ENCODE assay signal across 10 cellular contexts in the genomic region with DNA sequence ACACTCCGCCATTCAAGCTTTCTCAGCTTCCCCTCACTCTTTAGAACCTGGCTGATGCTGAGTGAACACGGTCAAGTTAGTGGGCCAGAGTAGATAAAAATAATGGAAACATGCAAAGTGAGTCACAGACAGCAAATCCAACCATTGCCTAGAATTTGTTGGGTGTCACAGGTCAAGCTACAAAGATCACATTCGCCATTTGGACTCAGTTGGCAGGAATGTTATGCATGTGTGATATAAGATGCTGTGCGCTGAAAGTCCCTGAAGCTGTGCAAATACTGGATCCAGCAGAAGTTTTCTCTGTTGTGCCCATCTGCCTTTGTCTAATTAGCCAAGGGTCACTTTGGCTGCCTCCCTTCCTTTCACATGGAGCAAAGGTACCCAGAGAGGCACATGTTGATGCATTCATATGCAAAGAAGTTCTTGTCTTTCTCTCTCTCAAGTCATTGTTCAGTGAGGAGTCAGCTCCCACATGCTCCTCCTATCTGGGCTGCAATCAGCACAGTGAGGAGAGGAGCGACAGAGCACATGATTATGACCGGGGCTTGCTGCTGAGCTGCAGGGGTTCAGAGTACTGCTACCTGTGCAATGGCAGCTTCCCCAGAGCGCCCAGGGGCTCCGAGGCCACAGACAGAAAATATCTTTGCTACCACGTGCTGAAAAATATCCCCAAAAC. TPM values are rescaled to one million over a fixed set of nuclear protein-coding genes. Genes with fewer than 3 reads are reported as not detected.
DNase-seq lines count a peak whose midpoint lies in the region; ATAC-seq, FAIRE-seq and TF ChIP-seq lines count a peak whose summit lies in the region.
"Had no signal": no experiment of that assay in that cellular context is flagged by ENCODE, and none has a peak within 500 bp of the region (broad histone marks: within the 10 kb centered on the region; RNA-seq: fewer than 3 reads in every experiment).

No MANE protein-coding gene starts in this region.

- H3K36me3 ChIP-seq in OCI-LY1 (ENCODE audit: insufficient read depth, low read length), result no peaks in the 10 kb centered on the region

- TF ChIP-seq CTCF in OCI-LY1 (IDR thresholded peaks at IDR 0.05; ENCODE audit: low read length) (no peak), glutamatergic neuron (IDR thresholded peaks at IDR 0.05; ENCODE audit: partially characterized antibody, unreplicated experiment) (no peak), GM13977 (IDR thresholded peaks at IDR 0.05; ENCODE audit: extremely low read depth, insufficient read depth, missing control alignments) (no peak)

- H3K4me1 Mint-ChIP-seq in glutamatergic neuron (ENCODE audit: low read depth, unreplicated experiment), result peaks cover 9% of the 10 kb centered on the region

- peak overlapping the region; percentile 77 for H3K9ac ChIP-seq in OCI-LY1 (ENCODE audit: low read length)

- no peak for FAIRE-seq in RCC 7860 (lab: Jason Lieb, UNC)
- FAIRE-seq: bronchial epithelial cell had no signal

- H3K27ac Mint-ChIP-seq in glutamatergic neuron (ENCODE audit: unreplicated experiment), result no peak overlapping the region

- peaks cover 25% of the 10 kb centered on the region for H3K79me2 ChIP-seq in OCI-LY1 (ENCODE audit: insufficient read depth, low read length)

- no peaks in the 10 kb centered on the region for H3F3A ChIP-seq in OCI-LY1 (ENCODE audit: insufficient read depth, low read length)

- H3K9me2 ChIP-seq in OCI-LY1 (ENCODE audit: low read depth, low read length), result no peaks in the 10 kb centered on the region

- no peaks in the 10 kb centered on the region for H3K9me3 Mint-ChIP-seq in glutamatergic neuron (ENCODE audit: unreplicated experiment)

- peak overlapping the region; percentile 78 for H3K4me2 ChIP-seq in OCI-LY1 (ENCODE audit: low read length)

- no peaks in the 10 kb centered on the region for H3K9me3 ChIP-seq in OCI-LY1 (ENCODE audit: low read length)

- DNase-seq in ELF-1 (ENCODE audit: low read depth, low spot score) (peak; percentile 83), glutamatergic neuron (no peak), GM13977 (ENCODE audit: low spot score) (no peak), RCC 7860 (ENCODE audit: low spot score) (no peak), DMS53 (lab: John Stamatoyannopoulos, UW) (no peak)

- no peaks in the 10 kb centered on the region for H3K27me3 ChIP-seq in OCI-LY1 (ENCODE audit: insufficient read depth, low read length)

- H3K27me3 Mint-ChIP-seq in glutamatergic neuron (ENCODE audit: unreplicated experiment), result no peaks in the 10 kb centered on the region

- H3K4me1 ChIP-seq in OCI-LY1 (ENCODE audit: insufficient read depth, low read length, severe bottlenecking), result peaks cover 100% of the 10 kb centered on the region

- in situ Hi-C loops in GM13977 (cut with MboI; ENCODE audit: low pct_unique_long_range_greater_than_20kb, low sequenced_read_pairs, unreplicated experiment), result no loop called here

- no peaks in the 10 kb centered on the region for H4K20me1 ChIP-seq in OCI-LY1 (ENCODE audit: insufficient read depth, low read length)

- H3K4me3 Mint-ChIP-seq in glutamatergic neuron (ENCODE audit: unreplicated experiment), result peak overlapping the region; percentile 52

- peak overlapping the region; percentile 99 for H3K27ac ChIP-seq in OCI-LY1 (ENCODE audit: low read depth, low read length, poor library complexity, severe bottlenecking)

- H3K4me3 ChIP-seq in OCI-LY1 (ENCODE audit: low read depth, low read length, poor library complexity, severe bottlenecking), result peak overlapping the region; percentile 49

- ATAC-seq in GM21717 (IDR thresholded peaks at IDR 0.05; ENCODE audit: unreplicated experiment) (peak; percentile 38), HG03039 (IDR thresholded peaks at IDR 0.05; ENCODE audit: unreplicated experiment) (no peak)
- ATAC-seq: HCT116 had no signal

- H3K36me3 Mint-ChIP-seq in glutamatergic neuron (ENCODE audit: unreplicated experiment), result no peaks in the 10 kb centered on the region

- no peak overlapping the region for H2AFZ ChIP-seq in OCI-LY1 (ENCODE audit: low read length)

RNA-seq across cellular contexts. Expression of a gene that starts 39.7 kb away (rescaled TPM):
- total RNA-seq in glutamatergic neuron (ENCODE audit: unreplicated experiment), result not detected
